In genomic region chr4:73099143-73099542, GRCh38 we compare ENCODE assay signal across 19 cellular contexts. TPM values are rescaled to one million over a fixed set of nuclear protein-coding genes. Genes with fewer than 3 reads are reported as not detected.
DNase-seq lines count a peak whose midpoint lies in the region; ATAC-seq and TF ChIP-seq lines count a peak whose summit lies in the region.
"Had no signal": no experiment of that assay in that cellular context is flagged by ENCODE, and none has a peak within 500 bp of the region (broad histone marks: within the 10 kb centered on the region; RNA-seq: fewer than 3 reads in every experiment).

No MANE protein-coding gene starts in this region.

- H3K79me2 ChIP-seq in Karpas-422 (ENCODE audit: low read length): peaks cover 26% of the 10 kb centered on the region

- DNase-seq in cardiac muscle cell (ENCODE audit: low read depth in 1 of 2, low spot score in 1 of 2) (no peak), cardiac septum (ENCODE audit: low spot score) (no peak), left colon (no peak), upper lobe of left lung (peak in 1 of 2 donors; percentile 24), COLO668 (lab: John Stamatoyannopoulos, UW; ENCODE audit: unreplicated experiment) (no peak), Karpas-422 (no peak)
- DNase-seq: activated CD8-positive, alpha-beta memory T cell treated with anti-CD3 and anti-CD28 coated beads, Interleukin-2, amount 10 ng/mL, durations not matched to agents 7 days and 5 days; activated gamma-delta T cell; colonic mucosa; DMS 273 treated with DMSO at 0.1 percent for 48 hours; foreskin fibroblast; GDM1; kidney; naive B cell; NCI-H1105; NCI-H524 treated with DMSO at 0.1 percent for 48 hours; tibial artery had no signal

- no peak for TF ChIP-seq EP300 in upper lobe of left lung (IDR thresholded peaks at IDR 0.05)

- H3K4me1 ChIP-seq in cardiac muscle cell (ENCODE audit: low read depth) (peaks cover 6% of the 10 kb centered on the region), HEK293 (ENCODE audit: control insufficient read depth, insufficient read depth, low read length) (no peaks in the 10 kb centered on the region), upper lobe of left lung (peaks cover 0 to 5% (median 0%) of the 10 kb centered on the region in 4 donors), Karpas-422 (ENCODE audit: low read length) (no peaks in the 10 kb centered on the region)
- H3K4me1 ChIP-seq: colonic mucosa, tibial artery had no signal

- H3K27ac ChIP-seq in cardiac muscle cell (peak overlapping the region; percentile 10), HEK293 (ENCODE audit: extremely low read depth, low read depth, low read length) (no peak overlapping the region), upper lobe of left lung (peak overlapping the region in 1 of 4 donors; percentile 59), Karpas-422 (ENCODE audit: low read length) (no peak overlapping the region)
- H3K27ac ChIP-seq: colonic mucosa, tibial artery had no signal

- 88% methylated on average over 7 of the region's 7 CpGs for WGBS in upper lobe of left lung, 2 donors

- no peak overlapping the region for H2AFZ ChIP-seq in Karpas-422 (ENCODE audit: low read length)

- H3K36me3 ChIP-seq in cardiac muscle cell: peaks cover 63% of the 10 kb centered on the region
- peaks cover 12 to 87% of the 10 kb centered on the region in 2 experiments for H3K36me3 ChIP-seq in HEK293 (ENCODE audit: control insufficient read depth in 2 of 2, insufficient read depth in 1 of 2, low read length in 2 of 2)
- H3K36me3 ChIP-seq in upper lobe of left lung: peaks cover 13 to 88% (median 56%) of the 10 kb centered on the region in 4 donors
- H3K36me3 ChIP-seq in Karpas-422 (ENCODE audit: insufficient read depth, low read length): peaks cover 49% of the 10 kb centered on the region; the same call in 1 of the 2 replicates

- intact Hi-C loops in cardiac septum (cut with DNase I): no loop called here
- intact Hi-C loops in left colon (cut with DNase I, micrococcal nuclease): no loop called here

- no peaks in the 10 kb centered on the region for H4K20me1 ChIP-seq in Karpas-422 (ENCODE audit: insufficient read depth, low read depth, low read length)

- H3K9me2 ChIP-seq in Karpas-422 (replicated peaks; ENCODE audit: insufficient read depth, low read length): no peaks in the 10 kb centered on the region

- H3K4me3 ChIP-seq in cardiac muscle cell: no peak overlapping the region
- no peak overlapping the region for H3K4me3 ChIP-seq in HEK293 (ENCODE audit: low read depth, low read length)
- no peak overlapping the region for H3K4me3 ChIP-seq in upper lobe of left lung
- H3K4me3 ChIP-seq in Karpas-422 (ENCODE audit: low read length): no peak overlapping the region
- H3K4me3 ChIP-seq: colonic mucosa, tibial artery had no signal

- no peak for TF ChIP-seq POLR2A in upper lobe of left lung (IDR thresholded peaks at IDR 0.05)

- H3K27me3 ChIP-seq in cardiac muscle cell (no peaks in the 10 kb centered on the region), upper lobe of left lung (no peaks in the 10 kb centered on the region), Karpas-422 (ENCODE audit: low read length) (no peaks in the 10 kb centered on the region)
- H3K27me3 ChIP-seq: colonic mucosa, tibial artery had no signal

- H3K9ac ChIP-seq in Karpas-422 (ENCODE audit: low read length): no peak overlapping the region

- H3K9me3 ChIP-seq in cardiac muscle cell (ENCODE audit: low read depth) (no peaks in the 10 kb centered on the region), HEK293 (ENCODE audit: control insufficient read depth, insufficient read depth, low read depth, low read length) (no peaks in the 10 kb centered on the region), upper lobe of left lung (no peaks in the 10 kb centered on the region), Karpas-422 (ENCODE audit: low read length) (no peaks in the 10 kb centered on the region)
- H3K9me3 ChIP-seq: colonic mucosa, tibial artery had no signal

- H3K4me2 ChIP-seq in Karpas-422 (ENCODE audit: low read depth, low read length, poor library complexity, severe bottlenecking): no peak overlapping the region

- POLR2A ChIA-PET in HEK293 (lab: Yijun Ruan, JAX): no interaction called here

- CTCF ChIA-PET in HEK293 (lab: Yijun Ruan, JAX): interaction anchor here (0.6 kb wide), 1 partner anchor 156 kb away, joined by 3 read pairs; no protein-coding TSS in a partner anchor

- TF ChIP-seq CTCF in cardiac muscle cell (IDR thresholded peaks at IDR 0.05; ENCODE audit: low read depth, low read length) (no peak), HEK293 (tag by site-specific recombination; IDR thresholded peaks at IDR 0.05) (no peak), upper lobe of left lung (IDR thresholded peaks at IDR 0.05) (no peak)

- ATAC-seq in left colon (peak; percentile 18), upper lobe of left lung (ENCODE audit: low FRiP score in 2 of 2) (peak; percentile 31 to 43), GM18502 (IDR thresholded peaks at IDR 0.05; ENCODE audit: poor library complexity, unreplicated experiment) (no peak)
- ATAC-seq: activated CD8-positive, alpha-beta memory T cell treated with anti-CD3 and anti-CD28 coated beads, Interleukin-2, amount 10 ng/mL, durations not matched to agents 7 days and 5 days had no signal

TF ChIP-seq in HEK293, 187 proteins besides CTCF, POLR2A, EP300 and RAD21:
- TF ChIP-seq SCRT2 (tag by site-specific recombination; IDR thresholded peaks at IDR 0.05) (no peak), ZNF560 (tag by site-specific recombination; IDR thresholded peaks at IDR 0.05; ENCODE audit: borderline replicate concordance) (no peak), ZBTB17 (tag by site-specific recombination; IDR thresholded peaks at IDR 0.05) (no peak), EGR2 (tag by site-specific recombination; IDR thresholded peaks at IDR 0.05; ENCODE audit: low read depth) (peak; percentile 97), ZFHX2 (tag by site-specific recombination; conservative IDR thresholded peaks at IDR 0.05) (peak; percentile 90), ZNF292 (tag by site-specific recombination; IDR thresholded peaks at IDR 0.05; ENCODE audit: borderline replicate concordance, low read depth) (no peak)
- TF ChIP-seq, protein P1, sequence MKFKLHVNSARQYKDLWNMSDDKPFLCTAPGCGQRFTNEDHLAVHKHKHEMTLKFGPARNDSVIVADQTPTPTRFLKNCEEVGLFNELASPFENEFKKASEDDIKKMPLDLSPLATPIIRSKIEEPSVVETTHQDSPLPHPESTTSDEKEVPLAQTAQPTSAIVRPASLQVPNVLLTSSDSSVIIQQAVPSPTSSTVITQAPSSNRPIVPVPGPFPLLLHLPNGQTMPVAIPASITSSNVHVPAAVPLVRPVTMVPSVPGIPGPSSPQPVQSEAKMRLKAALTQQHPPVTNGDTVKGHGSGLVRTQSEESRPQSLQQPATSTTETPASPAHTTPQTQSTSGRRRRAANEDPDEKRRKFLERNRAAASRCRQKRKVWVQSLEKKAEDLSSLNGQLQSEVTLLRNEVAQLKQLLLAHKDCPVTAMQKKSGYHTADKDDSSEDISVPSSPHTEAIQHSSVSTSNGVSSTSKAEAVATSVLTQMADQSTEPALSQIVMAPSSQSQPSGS (tag by site-specific recombination; IDR thresholded peaks at IDR 0.05; ENCODE audit: low read depth): no peak

RNA-seq across cellular contexts. Expression of gene COX18, which starts 29.6 kb away (rescaled TPM):
- total RNA-seq in cardiac muscle cell: 50.4 and 55.0 TPM in 2 replicates
- 9.7 and 13.4 TPM in 2 replicates for polyA plus RNA-seq in cardiac muscle cell
- total RNA-seq in cardiac septum: 15.9 TPM
- 10 to 100 TPM; 17.0 to 18.1 TPM for total RNA-seq in left colon
- total RNA-seq in upper lobe of left lung: 10 to 100 TPM; 11.3 to 22.2 (median 13.4) TPM
- 14.6 and 15.3 TPM in 2 replicates for total RNA-seq in Karpas-422 (2014; rRNA removed; shearing (Covaris generic); ENCODE audit: low replicate concordance)
